In the genomic region with DNA sequence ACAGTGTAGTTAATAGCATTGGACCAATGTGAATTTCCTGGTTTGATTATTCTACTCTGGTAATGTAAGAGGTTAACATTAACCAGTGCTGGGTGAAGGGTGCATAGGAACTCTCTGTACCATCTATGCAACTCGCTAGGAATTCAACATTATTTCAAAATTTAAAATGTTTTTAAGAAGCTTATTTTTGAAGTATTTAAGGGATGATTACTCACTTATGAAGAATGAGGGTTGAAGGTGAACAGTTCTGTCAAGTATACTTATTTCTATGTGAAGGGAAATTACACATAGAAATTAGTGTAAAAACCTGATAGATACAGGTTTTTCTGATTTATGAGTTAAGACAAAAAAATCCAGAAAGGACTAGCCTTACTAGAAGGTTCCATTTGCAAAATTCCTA, we compare ENCODE assay signal across 19 cellular contexts.
"Had no signal": no experiment of that assay in that cellular context is flagged by ENCODE, and none has a peak within 500 bp of the region (broad histone marks: within the 10 kb centered on the region; RNA-seq: fewer than 3 reads in every experiment).

No MANE protein-coding gene starts in this region.

- H3K27me3 ChIP-seq: colonic mucosa, hepatocyte, neutrophil had no signal

- H3K4me3 Mint-ChIP-seq: endodermal cell; naive thymus-derived CD4-positive, alpha-beta T cell; nephron progenitor cell; type B pancreatic cell had no signal

- H3K4me1 ChIP-seq: colonic mucosa, gastroesophageal sphincter had no signal

- H3K4me3 ChIP-seq: colonic mucosa, gastroesophageal sphincter, hepatocyte, smooth muscle cell had no signal

- H3K27me3 Mint-ChIP-seq: naive thymus-derived CD4-positive, alpha-beta T cell had no signal

- ATAC-seq: gastroesophageal sphincter; naive thymus-derived CD4-positive, alpha-beta T cell; right cardiac atrium had no signal

- H3K36me3 ChIP-seq: colonic mucosa, gastroesophageal sphincter had no signal

- DNase-seq: cerebellar nuclear complex; colonic mucosa; dermis blood vessel endothelial cell; effector CD4-positive, alpha-beta T cell; endodermal cell; erythroblast; glutamatergic neuron; kidney glomerular epithelial cell; naive thymus-derived CD4-positive, alpha-beta T cell; nephron progenitor cell; posterior cingulate gyrus; right cardiac atrium; stimulated activated CD4-positive, alpha-beta T cell treated with anti-CD3 and anti-CD28 coated beads, Interleukin-2, amount 100 ng/mL, for 48 hours; stimulated activated naive CD4-positive, alpha-beta T cell treated with Interleukin-2 at 50 U/mL for 16 hours had no signal

- H3K27ac Mint-ChIP-seq: endodermal cell; naive thymus-derived CD4-positive, alpha-beta T cell; nephron progenitor cell; type B pancreatic cell had no signal

- H3K9me3 ChIP-seq: colonic mucosa, neutrophil had no signal

- H3K27ac ChIP-seq: colonic mucosa, gastroesophageal sphincter, hepatocyte, neutrophil had no signal

- H3K9me3 Mint-ChIP-seq: naive thymus-derived CD4-positive, alpha-beta T cell; type B pancreatic cell had no signal

- H3K36me3 Mint-ChIP-seq: type B pancreatic cell had no signal
